ENCODE assay signal across 20 cellular contexts in genomic region chr1:22117238-22117637, GRCh38. TPM values are rescaled to one million over a fixed set of nuclear protein-coding genes. Genes with fewer than 3 reads are reported as not detected.
DNase-seq lines count a peak whose midpoint lies in the region; ATAC-seq and TF ChIP-seq lines count a peak whose summit lies in the region.
"Had no signal": no experiment of that assay in that cellular context is flagged by ENCODE, and none has a peak within 500 bp of the region (broad histone marks: within the 10 kb centered on the region; RNA-seq: fewer than 3 reads in every experiment).

No MANE protein-coding gene starts in this region.

- no peak overlapping the region for H3K9ac ChIP-seq in trophoblast cell (ENCODE audit: low read length)

- H3K9me3 Mint-ChIP-seq in activated CD8-positive, alpha-beta memory T cell treated with anti-CD3 and anti-CD28 coated beads, Interleukin-2, amount 10 ng/mL, durations not matched to agents 7 days and 5 days (ENCODE audit: low read depth): no peaks in the 10 kb centered on the region
- H3K9me3 Mint-ChIP-seq: activated T-cell treated with anti-CD3 and anti-CD28 coated beads, Interleukin-2, amount 50 U/mL, for 72 hours had no signal

- no peak overlapping the region for H3K4me3 Mint-ChIP-seq in activated CD8-positive, alpha-beta memory T cell treated with anti-CD3 and anti-CD28 coated beads, Interleukin-2, amount 10 ng/mL, durations not matched to agents 7 days and 5 days
- H3K4me3 Mint-ChIP-seq: activated T-cell treated with anti-CD3 and anti-CD28 coated beads, Interleukin-2, amount 50 U/mL, for 72 hours; CD14-positive monocyte had no signal

- H3K9me3 ChIP-seq in sigmoid colon (no peaks in the 10 kb centered on the region), trophoblast cell (ENCODE audit: insufficient read depth, low read depth, low read length) (no peaks in the 10 kb centered on the region)
- H3K9me3 ChIP-seq: mucosa of descending colon, pancreas, transverse colon had no signal

- H2BK12ac ChIP-seq in trophoblast cell (ENCODE audit: low read length): no peak overlapping the region

- no peak overlapping the region for H4K91ac ChIP-seq in trophoblast cell (ENCODE audit: low read depth, low read length)

- H3K27me3 Mint-ChIP-seq in activated CD8-positive, alpha-beta memory T cell treated with anti-CD3 and anti-CD28 coated beads, Interleukin-2, amount 10 ng/mL, durations not matched to agents 7 days and 5 days: no peaks in the 10 kb centered on the region

- H3K27ac ChIP-seq in sigmoid colon: no peak overlapping the region
- no peak overlapping the region for H3K27ac ChIP-seq in trophoblast cell (ENCODE audit: low read depth, low read length)
- H3K27ac ChIP-seq: pancreas had no signal

- H3K27ac Mint-ChIP-seq in activated CD8-positive, alpha-beta memory T cell treated with anti-CD3 and anti-CD28 coated beads, Interleukin-2, amount 10 ng/mL, durations not matched to agents 7 days and 5 days: peak overlapping the region; percentile 3

- WGBS in sigmoid colon, 2 donors: 78% methylated on average over 4 of the region's 4 CpGs
- no CpG with 5 or more reads among the region's 4 CpGs for WGBS in trophoblast cell (ENCODE audit: extremely low coverage, insufficient coverage, insufficient read length)

- H3K27me3 ChIP-seq in sigmoid colon: no peaks in the 10 kb centered on the region
- no peaks in the 10 kb centered on the region for H3K27me3 ChIP-seq in trophoblast cell (ENCODE audit: insufficient read depth, low read length)
- H3K27me3 ChIP-seq: pancreas, transverse colon had no signal

- no peak for ATAC-seq in activated CD8-positive, alpha-beta memory T cell treated with anti-CD3 and anti-CD28 coated beads, Interleukin-2, amount 10 ng/mL, durations not matched to agents 7 days and 5 days
- ATAC-seq in GM21423 (IDR thresholded peaks at IDR 0.05; ENCODE audit: unreplicated experiment): no peak
- ATAC-seq: activated T-cell treated with anti-CD3 and anti-CD28 coated beads, Interleukin-2, amount 50 U/mL, for 72 hours; mucosa of descending colon; pancreas had no signal

- peaks cover 7% of the 10 kb centered on the region for H3K79me1 ChIP-seq in trophoblast cell (ENCODE audit: low read length)

- DNase-seq in activated CD8-positive, alpha-beta memory T cell treated with anti-CD3 and anti-CD28 coated beads, Interleukin-2, amount 10 ng/mL, durations not matched to agents 7 days and 5 days: no peak
- no peak for DNase-seq in activated CD8-positive, alpha-beta memory T cell treated with anti-CD3 and anti-CD28 coated beads, Interleukin-2, amount 50 U/mL, for 4 hours
- DNase-seq in SK-MEL-5 (ENCODE audit: low read depth, low spot score) (peak; percentile 65), hippocampal formation (lab: John Stamatoyannopoulos, UW) (peak; percentile 23 to 56), sigmoid colon (peak; percentile 48), trophoblast cell (no peak), NCI-H345 treated with DMSO at 0.1 percent for 48 hours (lab: John Stamatoyannopoulos, UW; ENCODE audit: unreplicated experiment) (no peak)
- DNase-seq: activated CD4-positive, alpha-beta T cell treated with anti-CD3 and anti-CD28 coated beads, Interleukin-2, amount 50 U/mL, for 4 hours; activated T-cell treated with anti-CD3 and anti-CD28 coated beads, Interleukin-2, amount 50 U/mL, for 72 hours; DMS79; NCI-H1417 treated with DMSO at 0.1 percent for 48 hours; NCI-H82; SW 1271 had no signal

- no peak overlapping the region for H3K4me3 ChIP-seq in sigmoid colon
- no peak overlapping the region for H3K4me3 ChIP-seq in trophoblast cell (ENCODE audit: low read depth, low read length)
- H3K4me3 ChIP-seq: mucosa of descending colon, pancreas, skin epidermis, transverse colon had no signal

- TF ChIP-seq POLR2A in sigmoid colon (IDR thresholded peaks at IDR 0.05): no peak

- H2BK120ac ChIP-seq in trophoblast cell (ENCODE audit: insufficient read depth, low read length, poor library complexity): no peak overlapping the region

- H3K79me2 ChIP-seq in trophoblast cell (ENCODE audit: control insufficient read depth, insufficient read depth, low read length, poor library complexity): peaks cover 6% of the 10 kb centered on the region

- peaks cover 0 to 19% (median 5%) of the 10 kb centered on the region in 4 donors for H3K36me3 ChIP-seq in sigmoid colon
- peaks cover 46 to 47% of the 10 kb centered on the region in 2 experiments for H3K36me3 ChIP-seq in trophoblast cell (ENCODE audit: control insufficient read depth in 1 of 2, insufficient read depth in 2 of 2, low read length in 2 of 2)

- intact Hi-C loops in sigmoid colon (cut with DNase I): no loop called here

- no peak overlapping the region for H2BK5ac ChIP-seq in trophoblast cell (ENCODE audit: low read depth, low read length, poor library complexity)

- H3K4me1 Mint-ChIP-seq in activated CD8-positive, alpha-beta memory T cell treated with anti-CD3 and anti-CD28 coated beads, Interleukin-2, amount 10 ng/mL, durations not matched to agents 7 days and 5 days: peaks cover 5% of the 10 kb centered on the region

- H4K8ac ChIP-seq in trophoblast cell (ENCODE audit: low read depth, low read length): no peak overlapping the region

- H2AFZ ChIP-seq in trophoblast cell (ENCODE audit: insufficient read depth, low read length, poor library complexity): no peak overlapping the region

- no peak overlapping the region for H3K4me2 ChIP-seq in trophoblast cell (ENCODE audit: low read length)

- H3K4me1 ChIP-seq in sigmoid colon: peaks cover 0 to 54% (median 46%) of the 10 kb centered on the region in 4 donors
- peaks cover 34% of the 10 kb centered on the region in 2 experiments for H3K4me1 ChIP-seq in trophoblast cell (ENCODE audit: control insufficient read depth in 1 of 2, insufficient read depth in 2 of 2, low read length in 2 of 2)
- H3K4me1 ChIP-seq: pancreas had no signal

- in situ Hi-C loops in SK-MEL-5 (cut with HindIII; ENCODE audit: low pct_unique_long_range_greater_than_20kb, low sequenced_read_pairs): no loop called here

- H4K12ac ChIP-seq in trophoblast cell (ENCODE audit: low read depth, low read length): no peak overlapping the region

- no peak overlapping the region for H3K23ac ChIP-seq in trophoblast cell (ENCODE audit: low read length)

- TF ChIP-seq EP300 in sigmoid colon (IDR thresholded peaks at IDR 0.05): no peak

- no peak overlapping the region for H3K4ac ChIP-seq in trophoblast cell (ENCODE audit: low read depth, low read length)

- H3K36me3 Mint-ChIP-seq in activated CD8-positive, alpha-beta memory T cell treated with anti-CD3 and anti-CD28 coated beads, Interleukin-2, amount 10 ng/mL, durations not matched to agents 7 days and 5 days: peaks cover 10% of the 10 kb centered on the region

- H3K18ac ChIP-seq in trophoblast cell (ENCODE audit: low read length): no peak overlapping the region

- H3K14ac ChIP-seq in trophoblast cell (ENCODE audit: low read length): no peak overlapping the region

- CTCF ChIA-PET in activated CD8-positive, alpha-beta memory T cell treated with anti-CD3 and anti-CD28 coated beads, Interleukin-2, amount 10 ng/mL, durations not matched to agents 7 days and 5 days (lab: Charles Lee): interaction anchor here (0.7 kb wide), 2 partner anchors 9 to 12 kb away, joined by 3 read pairs; no protein-coding TSS in a partner anchor

- H2AK5ac ChIP-seq in trophoblast cell (ENCODE audit: low read length): no peak overlapping the region

- TF ChIP-seq CTCF in sigmoid colon (IDR thresholded peaks at IDR 0.05): no peak

RNA-seq across cellular contexts. Expression of gene WNT4, which starts 25.7 kb away (rescaled TPM):
- total RNA-seq in activated CD8-positive, alpha-beta memory T cell treated with anti-CD3 and anti-CD28 coated beads, Interleukin-2, amount 10 ng/mL, durations not matched to agents 7 days and 5 days: not detected
- total RNA-seq in SK-MEL-5 (2014; rRNA removed; shearing (Covaris generic)): 0.16 and 0.18 TPM in 2 replicates
- polyA plus RNA-seq in SK-MEL-5 (2015; cell fraction: cytosol; rRNA removed): 0.05 and 0.37 TPM in 2 replicates
- not detected in 2 replicates for polyA plus RNA-seq in SK-MEL-5 (2015; cell fraction: nucleus; rRNA removed)
- under 1 TPM; 0.14 to 0.36 (median 0.22) TPM for total RNA-seq in sigmoid colon
- 1 to 10 TPM in 1 of 3 donors, under 1 TPM in 2; 0.60 to 1.2 (median 0.92) TPM for polyA plus RNA-seq in sigmoid colon
- polyA plus RNA-seq in trophoblast cell (2013): 3.9 and 4.6 TPM in 2 replicates
- total RNA-seq: activated T-cell treated with anti-CD3 and anti-CD28 coated beads, Interleukin-2, amount 50 U/mL, for 72 hours; RPMI7951 had no signal
- polyA plus RNA-seq: CD14-positive monocyte had no signal

Comparison
In these comparisons a context has a peak if more than half of its experiments do, and no peak if none do; other contexts are left out.
1. DNase-seq: peak in SK-MEL-5 (single experiment), hippocampal formation (2 of 2) and sigmoid colon (single experiment); none in activated CD8-positive, alpha-beta memory T cell treated with anti-CD3 and anti-CD28 coated beads, Interleukin-2, amount 10 ng/mL, durations not matched to agents 7 days and 5 days (single experiment), activated CD8-positive, alpha-beta memory T cell treated with anti-CD3 and anti-CD28 coated beads, Interleukin-2, amount 50 U/mL, for 4 hours (single experiment), trophoblast cell (0 of 2) and NCI-H345 treated with DMSO at 0.1 percent for 48 hours (single experiment).